1 cellular context compared by ENCODE assay signal in genomic region chr6:154241570-154241969, GRCh38.
TF ChIP-seq lines count a peak whose summit lies in the region.

No MANE protein-coding gene starts in this region.

TF ChIP-seq in GM12878, 131 proteins besides CTCF, POLR2A, EP300 and RAD21 (continued from another document):
- no peak for TF ChIP-seq WRNIP1 (IDR thresholded peaks at IDR 0.05; ENCODE audit: borderline replicate concordance, low read depth, low read length)
- TF ChIP-seq TCF12 (IDR thresholded peaks at IDR 0.05; ENCODE audit: low read depth, low read length) = no peak
- no peak for TF ChIP-seq RELA (IDR thresholded peaks at IDR 0.05; ENCODE audit: borderline replicate concordance, partially characterized antibody)
- TF ChIP-seq, protein P1, sequence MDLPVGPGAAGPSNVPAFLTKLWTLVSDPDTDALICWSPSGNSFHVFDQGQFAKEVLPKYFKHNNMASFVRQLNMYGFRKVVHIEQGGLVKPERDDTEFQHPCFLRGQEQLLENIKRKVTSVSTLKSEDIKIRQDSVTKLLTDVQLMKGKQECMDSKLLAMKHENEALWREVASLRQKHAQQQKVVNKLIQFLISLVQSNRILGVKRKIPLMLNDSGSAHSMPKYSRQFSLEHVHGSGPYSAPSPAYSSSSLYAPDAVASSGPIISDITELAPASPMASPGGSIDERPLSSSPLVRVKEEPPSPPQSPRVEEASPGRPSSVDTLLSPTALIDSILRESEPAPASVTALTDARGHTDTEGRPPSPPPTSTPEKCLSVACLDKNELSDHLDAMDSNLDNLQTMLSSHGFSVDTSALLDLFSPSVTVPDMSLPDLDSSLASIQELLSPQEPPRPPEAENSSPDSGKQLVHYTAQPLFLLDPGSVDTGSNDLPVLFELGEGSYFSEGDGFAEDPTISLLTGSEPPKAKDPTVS (IDR thresholded peaks at IDR 0.05; ENCODE audit: low read depth, low read length) = no peak
- no peak for TF ChIP-seq NR2F1 (conservative IDR thresholded peaks at IDR 0.05)
